ENCODE assay signal across 9 cellular contexts in the genomic region with DNA sequence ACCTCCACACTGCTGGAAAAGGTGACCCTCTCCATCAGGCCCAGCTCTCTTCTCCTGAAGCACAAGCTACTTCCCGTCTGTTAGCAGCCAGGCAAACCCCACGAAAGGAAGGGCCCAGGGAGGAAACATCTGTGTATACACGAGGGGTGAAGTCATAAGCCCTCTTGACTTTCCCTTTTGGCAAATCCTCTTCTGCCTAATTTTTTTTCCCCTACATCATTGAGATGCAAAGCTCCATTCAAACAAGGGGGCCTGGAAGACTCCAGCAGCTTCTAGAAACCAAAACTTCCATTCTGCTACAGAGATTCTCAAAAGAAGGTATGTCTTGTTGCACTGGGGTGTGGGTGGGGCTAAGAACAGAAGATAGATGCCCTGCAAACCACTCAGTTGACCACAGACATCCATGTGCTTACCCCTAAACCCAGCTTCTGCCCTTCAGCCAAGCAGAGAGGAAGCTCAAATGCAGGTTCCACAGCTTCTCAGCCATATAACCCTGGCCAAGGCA.
DNase-seq lines count a peak whose midpoint lies in the region; ATAC-seq, FAIRE-seq and TF ChIP-seq lines count a peak whose summit lies in the region.
"Had no signal": no experiment of that assay in that cellular context is flagged by ENCODE, and none has a peak within 500 bp of the region (broad histone marks: within the 10 kb centered on the region; RNA-seq: fewer than 3 reads in every experiment).

No MANE protein-coding gene starts in this region.

- H3K27ac ChIP-seq in caudate nucleus (ENCODE audit: low read depth, low read length) (peak overlapping the region; percentile 77), sigmoid colon (peak overlapping the region; percentile 24 to 71 (median 58))
- H3K27ac ChIP-seq: SK-N-MC had no signal

- no peaks in the 10 kb centered on the region for H3K27me3 ChIP-seq in sigmoid colon

- H3K4me1 ChIP-seq in sigmoid colon: peaks cover 0 to 15% (median 5%) of the 10 kb centered on the region in 4 donors

- H3K36me3 Mint-ChIP-seq in type B pancreatic cell: no peaks in the 10 kb centered on the region

- ATAC-seq in GM18861 (IDR thresholded peaks at IDR 0.05; ENCODE audit: unreplicated experiment): peak; percentile 35
- peak; percentile 34 for ATAC-seq in HG02973 (IDR thresholded peaks at IDR 0.05; ENCODE audit: unreplicated experiment)

- H3K9me3 ChIP-seq in sigmoid colon: no peaks in the 10 kb centered on the region

- no peaks in the 10 kb centered on the region for H3K27me3 Mint-ChIP-seq in type B pancreatic cell

- WGBS in sigmoid colon, 2 donors: 51 to 76% methylated on average over 3 of the region's 3 CpGs

- no peak for TF ChIP-seq POLR2A in sigmoid colon (IDR thresholded peaks at IDR 0.05)

- no peak overlapping the region for H3K4me3 Mint-ChIP-seq in type B pancreatic cell

- no peaks in the 10 kb centered on the region for H3K36me3 ChIP-seq in sigmoid colon

- no peak overlapping the region for H3K4me3 ChIP-seq in sigmoid colon
- H3K4me3 ChIP-seq: SK-N-MC had no signal

- intact Hi-C loops in sigmoid colon (cut with DNase I): no loop called here

- TF ChIP-seq CTCF in sigmoid colon (IDR thresholded peaks at IDR 0.05) (no peak), D721Med (IDR thresholded peaks at IDR 0.05; ENCODE audit: insufficient read depth, missing control alignments) (no peak), type B pancreatic cell (conservative IDR thresholded peaks at IDR 0.05) (no peak)

- H3K4me1 Mint-ChIP-seq in type B pancreatic cell (ENCODE audit: unreplicated experiment): peaks cover 16% of the 10 kb centered on the region

- peak in 1 of 61 donors; percentile 15 for DNase-seq in caudate nucleus (lab: John Stamatoyannopoulos, UW)
- DNase-seq in sigmoid colon: peak; percentile 85
- DNase-seq in D721Med (ENCODE audit: insufficient read length, low spot score): no peak
- no peak for DNase-seq in NCI-H2081 treated with DMSO at 0.1 percent for 48 hours (lab: John Stamatoyannopoulos, UW)
- no peak for DNase-seq in type B pancreatic cell (ENCODE audit: extremely low spot score, unreplicated experiment)
- DNase-seq in superior temporal gyrus (ENCODE audit: extremely low spot score): no peak

- no peak for FAIRE-seq in D721Med (lab: Jason Lieb, UNC)

- no peak for TF ChIP-seq EP300 in sigmoid colon (IDR thresholded peaks at IDR 0.05)

- no peak overlapping the region for H3K27ac Mint-ChIP-seq in type B pancreatic cell

- H3K9me3 Mint-ChIP-seq in type B pancreatic cell: no peaks in the 10 kb centered on the region
